ENCODE assay signal across 18 cellular contexts in the genomic region with DNA sequence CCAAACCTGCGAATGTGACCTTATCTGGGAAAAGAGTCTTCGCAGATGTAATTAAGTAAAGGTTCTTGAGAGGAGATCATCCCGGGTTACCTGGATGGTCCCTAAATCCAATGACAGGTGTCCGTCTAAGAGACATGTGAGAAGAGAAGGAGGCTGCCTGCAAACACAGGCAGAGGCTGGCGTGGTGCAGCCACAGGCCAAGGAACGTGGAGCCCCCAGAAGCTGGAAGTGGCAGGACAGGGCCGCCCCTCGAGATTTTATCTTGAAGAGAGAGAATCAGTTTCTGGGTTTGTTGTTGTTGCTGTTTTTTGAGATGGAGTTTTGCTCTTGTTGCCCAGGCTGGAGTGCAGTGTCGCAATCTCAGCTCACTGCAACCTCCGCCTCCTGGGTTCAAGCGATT. TPM values are rescaled to one million over a fixed set of nuclear protein-coding genes. Genes with fewer than 3 reads are reported as not detected.
DNase-seq lines count a peak whose midpoint lies in the region; ATAC-seq and TF ChIP-seq lines count a peak whose summit lies in the region.
"Had no signal": no experiment of that assay in that cellular context is flagged by ENCODE, and none has a peak within 500 bp of the region (broad histone marks: within the 10 kb centered on the region; RNA-seq: fewer than 3 reads in every experiment).

No MANE protein-coding gene starts in this region.

- TF ChIP-seq POLR2A in esophagus muscularis mucosa (IDR thresholded peaks at IDR 0.05; ENCODE audit: low read depth), result no peak

- H3K4me3 ChIP-seq in esophagus muscularis mucosa, result no peak overlapping the region
- H3K4me3 ChIP-seq: GM12878 had no signal

- H3K36me3 Mint-ChIP-seq in HFFc6 (ENCODE audit: low read depth), result no peaks in the 10 kb centered on the region
- no peaks in the 10 kb centered on the region for H3K36me3 Mint-ChIP-seq in osteocyte (ENCODE audit: unreplicated experiment)
- no peaks in the 10 kb centered on the region for H3K36me3 Mint-ChIP-seq in type B pancreatic cell

- peak overlapping the region; percentile 93 to 94 (median 94) for H3K27ac ChIP-seq in esophagus muscularis mucosa (replicated peaks in 1 of 4)

- TF ChIP-seq CTCF in HFFc6 (IDR thresholded peaks at IDR 0.05), result no peak
- TF ChIP-seq CTCF in esophagus muscularis mucosa (IDR thresholded peaks at IDR 0.05), result no peak
- no peak for TF ChIP-seq CTCF in osteocyte (IDR thresholded peaks at IDR 0.05)
- TF ChIP-seq CTCF in type B pancreatic cell (conservative IDR thresholded peaks at IDR 0.05), result no peak

- H3K27ac Mint-ChIP-seq in HFFc6, result peak overlapping the region; percentile 89
- H3K27ac Mint-ChIP-seq in osteocyte (ENCODE audit: unreplicated experiment), result peak overlapping the region; percentile 86
- peak overlapping the region; percentile 62 for H3K27ac Mint-ChIP-seq in type B pancreatic cell

- DNase-seq in HFFc6 (no peak), esophagus muscularis mucosa (ENCODE audit: extremely low spot score) (no peak), osteocyte (ENCODE audit: extremely low spot score, unreplicated experiment) (no peak), type B pancreatic cell (ENCODE audit: extremely low spot score, unreplicated experiment) (no peak), NCI-H82 (lab: John Stamatoyannopoulos, UW) (no peak), dermis blood vessel endothelial cell (no peak)
- DNase-seq: C1 segment of cervical spinal cord, COR-L47, DMS153, KG1, NCI-H1092, NCI-H2227 treated with DMSO at 0.1 percent for 48 hours, NCI-H526 had no signal

- H3K27me3 Mint-ChIP-seq in HFFc6 (ENCODE audit: insufficient read depth) (peaks cover 2% of the 10 kb centered on the region; the same call in 1 of the 2 replicates), osteocyte (ENCODE audit: unreplicated experiment) (no peaks in the 10 kb centered on the region), type B pancreatic cell (no peaks in the 10 kb centered on the region)

- H3K9me3 Mint-ChIP-seq in HFFc6 (no peaks in the 10 kb centered on the region), osteocyte (ENCODE audit: unreplicated experiment) (no peaks in the 10 kb centered on the region), type B pancreatic cell (no peaks in the 10 kb centered on the region)

- ATAC-seq in HG02610 (IDR thresholded peaks at IDR 0.05; ENCODE audit: unreplicated experiment), result no peak
- ATAC-seq in activated CD4-positive, CD25-positive, alpha-beta regulatory T cell treated with anti-CD3 and anti-CD28 coated beads, Interleukin-2, amount 50 U/mL, for 24 hours, result no peak
- ATAC-seq: GM12878 had no signal

- no peaks in the 10 kb centered on the region for H3K36me3 ChIP-seq in esophagus muscularis mucosa

- no peaks in the 10 kb centered on the region for H3K9me3 ChIP-seq in esophagus muscularis mucosa

- intact Hi-C loops in esophagus muscularis mucosa (cut with DNase I), result loop anchor here (5.0 kb wide), 1 partner anchor 55 kb away; no protein-coding TSS in a partner anchor

- H3K4me3 Mint-ChIP-seq in HFFc6 (no peak overlapping the region), osteocyte (ENCODE audit: unreplicated experiment) (no peak overlapping the region), type B pancreatic cell (no peak overlapping the region)

- H3K4me1 Mint-ChIP-seq in HFFc6 (ENCODE audit: low read depth) (peaks cover 21% of the 10 kb centered on the region), osteocyte (ENCODE audit: unreplicated experiment) (peaks cover 18% of the 10 kb centered on the region), type B pancreatic cell (ENCODE audit: unreplicated experiment) (peaks cover 18% of the 10 kb centered on the region)

- peaks cover 9 to 74% (median 65%) of the 10 kb centered on the region in 4 donors for H3K4me1 ChIP-seq in esophagus muscularis mucosa

- TF ChIP-seq EP300 in esophagus muscularis mucosa (IDR thresholded peaks at IDR 0.05), result no peak

- WGBS in esophagus muscularis mucosa, result 87% methylated on average over 10 of the region's 11 CpGs

- H3K27me3 ChIP-seq in esophagus muscularis mucosa, result no peaks in the 10 kb centered on the region

RNA-seq across cellular contexts. Expression of a gene that starts 33.6 kb away (rescaled TPM):
- total RNA-seq in HFFc6 (2021; fragmentation: NEBNext Ultra II Directional; extraction: Animal tissue kit (Norgen Biotek cat#: 25700)), result not detected
- 1 to 10 TPM in 1 of 4 donors, under 1 TPM in 2, not detected in 1; 0.32 to 2.5 (median 0.66) TPM for total RNA-seq in esophagus muscularis mucosa
- not detected in 2 replicates for total RNA-seq in osteocyte
- not detected in 2 replicates for total RNA-seq in type B pancreatic cell (ENCODE audit: low replicate concordance)
- not detected in 2 replicates for total RNA-seq in dermis blood vessel endothelial cell
- total RNA-seq: GM12878, HT1080, M059J had no signal

RNA-seq across cellular contexts. Expression of a gene that starts 43.5 kb away (rescaled TPM):
- 10 to 100 TPM; 11.9 to 15.4 (median 14.1) TPM for total RNA-seq in HFFc6 (2021; fragmentation: NEBNext Ultra II Directional; extraction: Animal tissue kit (Norgen Biotek cat#: 25700))
- total RNA-seq in esophagus muscularis mucosa, result 10 to 100 TPM; 11.6 to 30.8 (median 28.0) TPM
- total RNA-seq in osteocyte, result 29.7 and 30.5 TPM in 2 replicates
- 23.6 and 28.8 TPM in 2 replicates for total RNA-seq in type B pancreatic cell (ENCODE audit: low replicate concordance)
- 12.1 and 20.9 TPM in 2 replicates for total RNA-seq in dermis blood vessel endothelial cell

RNA-seq across cellular contexts. Expression of a gene that starts 43.5 kb away (rescaled TPM):
- 10 to 100 TPM; 60.8 to 69.9 (median 63.9) TPM for total RNA-seq in HFFc6 (2021; fragmentation: NEBNext Ultra II Directional; extraction: Animal tissue kit (Norgen Biotek cat#: 25700))
- total RNA-seq in esophagus muscularis mucosa (10 to 100 TPM; 47.2 to 66.2 (median 51.2) TPM), osteocyte (43.8 and 50.3 TPM in 2 replicates), type B pancreatic cell (ENCODE audit: low replicate concordance) (60.2 and 67.0 TPM in 2 replicates), dermis blood vessel endothelial cell (50.5 and 54.7 TPM in 2 replicates)
